ENCODE assay signal across 11 cellular contexts in the genomic region with DNA sequence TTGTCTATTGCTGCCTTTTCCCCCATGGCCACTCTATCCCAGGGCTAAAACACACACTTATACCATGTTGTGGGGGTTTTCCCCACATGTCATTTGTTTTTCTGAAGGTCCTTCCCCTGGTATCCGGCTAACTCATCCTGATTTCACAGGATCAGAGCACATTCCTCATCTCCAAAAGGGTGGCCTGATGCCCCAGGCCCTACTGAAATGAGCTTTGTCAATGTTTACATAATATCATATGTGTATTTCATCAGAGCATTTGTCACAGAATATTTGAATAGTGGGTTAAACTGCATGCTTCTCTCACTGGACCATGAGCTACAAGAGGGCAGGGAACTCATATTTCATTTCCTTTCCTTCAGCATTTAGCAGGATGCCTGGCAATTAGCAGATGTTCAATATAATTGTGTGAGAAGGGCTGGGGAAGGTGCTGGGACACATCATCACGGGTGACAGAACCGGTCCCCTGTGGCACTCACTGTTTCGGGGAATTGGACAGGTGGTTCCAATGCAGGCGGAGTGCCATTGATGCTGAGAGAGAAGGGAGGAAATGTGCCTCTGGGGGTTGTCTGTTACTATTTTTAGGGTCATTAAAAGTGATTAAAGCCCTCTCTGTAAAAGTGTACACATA. TPM values are rescaled to one million over a fixed set of nuclear protein-coding genes. Genes with fewer than 3 reads are reported as not detected.
DNase-seq lines count a peak whose midpoint lies in the region; ATAC-seq and TF ChIP-seq lines count a peak whose summit lies in the region.
"Had no signal": no experiment of that assay in that cellular context is flagged by ENCODE, and none has a peak within 500 bp of the region (broad histone marks: within the 10 kb centered on the region; RNA-seq: fewer than 3 reads in every experiment).

No MANE protein-coding gene starts in this region.

- H3K4me1 Mint-ChIP-seq in glutamatergic neuron (ENCODE audit: low read depth, unreplicated experiment), result peaks cover 12% of the 10 kb centered on the region

- peaks cover 5% of the 10 kb centered on the region for H3K27me3 Mint-ChIP-seq in glutamatergic neuron (ENCODE audit: unreplicated experiment)

- no peak for TF ChIP-seq CTCF in mammary epithelial cell (conservative IDR thresholded peaks at IDR 0.05 in 1 of 2, IDR thresholded peaks at IDR 0.05 in 1 of 2; ENCODE audit: extremely low read depth in 1 of 2, insufficient read depth in 1 of 2, low read depth in 1 of 2, low read length in 2 of 2)
- TF ChIP-seq CTCF in lower lobe of right lung (IDR thresholded peaks at IDR 0.05), result no peak
- no peak for TF ChIP-seq CTCF in glutamatergic neuron (IDR thresholded peaks at IDR 0.05; ENCODE audit: partially characterized antibody, unreplicated experiment)

- H3K27ac Mint-ChIP-seq in glutamatergic neuron (ENCODE audit: unreplicated experiment), result no peak overlapping the region

- H2AFZ ChIP-seq in mammary epithelial cell (ENCODE audit: low read depth, low read length), result no peak overlapping the region

- POLR2A ChIA-PET in HEK293T (lab: Yijun Ruan, JAX), result no interaction called here

- dilution Hi-C loops in mammary epithelial cell (cut with HindIII; ENCODE audit: low sequenced_read_pairs), result loop anchor here (25.0 kb wide), 1 partner anchor 211 kb away; the partner anchor contains the start of gene HEBP1

- intact Hi-C loops in mammary epithelial cell (cut with micrococcal nuclease), result no loop called here
- intact Hi-C loops in lower lobe of right lung (cut with DNase I), result no loop called here

- H3K9ac ChIP-seq in mammary epithelial cell (ENCODE audit: insufficient read depth, low read length), result no peak overlapping the region

- H3K4me2 ChIP-seq in mammary epithelial cell (ENCODE audit: insufficient read depth, low read depth, low read length), result peak overlapping the region; percentile 12

- TSS peak; percentile 41 for BruUV-seq in mammary epithelial cell (replicated peaks; lab: Mats Ljungman, UMichigan)

- H3K4me1 ChIP-seq in mammary epithelial cell (ENCODE audit: insufficient read depth, low read length), result peaks cover 29% of the 10 kb centered on the region
- H3K4me1 ChIP-seq in lower lobe of right lung, result peaks cover 16% of the 10 kb centered on the region

- H3K79me2 ChIP-seq in mammary epithelial cell (ENCODE audit: insufficient read depth, low read length), result no peaks in the 10 kb centered on the region

- CTCF ChIA-PET in mammary epithelial cell (lab: Charles Lee; ENCODE audit: low non-redundant PET), result interaction anchor here (0.6 kb wide), 1 partner anchor 247 kb away, joined by 4 read pairs; no protein-coding TSS in a partner anchor
- CTCF ChIA-PET in HEK293T (lab: Yijun Ruan, JAX), result interaction anchor here (3.5 kb wide), 1 partner anchor 11 kb away, joined by 21 read pairs; no protein-coding TSS in a partner anchor

- WGBS in mammary epithelial cell (ENCODE audit: low coverage, missing lambda C conversion rate), result 58% methylated on average over 5 of the region's 5 CpGs

- no peak overlapping the region for H3K4me3 Mint-ChIP-seq in glutamatergic neuron (ENCODE audit: unreplicated experiment)

- H3K36me3 Mint-ChIP-seq in glutamatergic neuron (ENCODE audit: unreplicated experiment), result no peaks in the 10 kb centered on the region

- peaks cover 1% of the 10 kb centered on the region for H3K9me3 Mint-ChIP-seq in glutamatergic neuron (ENCODE audit: unreplicated experiment)

- H3K4me3 ChIP-seq in mammary epithelial cell (replicated peaks in 1 of 3; ENCODE audit: insufficient read depth in 1 of 3, low read depth in 2 of 3, low read length in 3 of 3) (no peak overlapping the region), lower lobe of right lung (no peak overlapping the region)
- H3K4me3 ChIP-seq: gastroesophageal sphincter had no signal

- no peaks in the 10 kb centered on the region for H4K20me1 ChIP-seq in mammary epithelial cell (ENCODE audit: insufficient read depth, low read length)

- H3K36me3 ChIP-seq in mammary epithelial cell (ENCODE audit: insufficient read depth, low read length), result peaks cover 2% of the 10 kb centered on the region
- H3K36me3 ChIP-seq in lower lobe of right lung, result no peaks in the 10 kb centered on the region

- ATAC-seq in lower lobe of right lung, result peak; percentile 6 to 24

- peak overlapping the region; percentile 75 for H3K27ac ChIP-seq in mammary epithelial cell (ENCODE audit: insufficient read depth, low read depth, low read length)
- H3K27ac ChIP-seq in lower lobe of right lung, result no peak overlapping the region
- H3K27ac ChIP-seq: gastroesophageal sphincter had no signal

- DNase-seq in Caki2 (ENCODE audit: low read depth), result peak; percentile 71
- peak; percentile 23 for DNase-seq in NCI-H1048 (lab: John Stamatoyannopoulos, UW)
- DNase-seq in mammary epithelial cell, result peak; percentile 83
- no peak for DNase-seq in lower lobe of right lung
- no peak for DNase-seq in HEK293T (ENCODE audit: extremely low spot score)
- no peak for DNase-seq in iPS-NIHi7 (ENCODE audit: extremely low spot score)
- DNase-seq in glutamatergic neuron, result no peak
- DNase-seq in ureter (ENCODE audit: low spot score), result no peak
- DNase-seq: activated CD4-positive, alpha-beta T cell treated with anti-CD3 and anti-CD28 coated beads for 1 hour; OCI-M1 had no signal

- H3K27me3 ChIP-seq in mammary epithelial cell (ENCODE audit: insufficient read depth, low read length), result no peaks in the 10 kb centered on the region
- no peaks in the 10 kb centered on the region for H3K27me3 ChIP-seq in lower lobe of right lung (ENCODE audit: low read depth)
- H3K27me3 ChIP-seq: gastroesophageal sphincter had no signal

- in situ Hi-C loops in Caki2 (cut with HindIII; ENCODE audit: low pct_unique_long_range_greater_than_20kb, low sequenced_read_pairs) (no loop called here), mammary epithelial cell (cut with MboI; ENCODE audit: low sequenced_read_pairs in 2 of 2) (loop anchor here (10.0 to 25.0 kb wide), 2 partner anchors 308 to 411 kb away; partner anchors contain the start of gene DDX47 (in 1 of the 2))

- H3K9me3 ChIP-seq in mammary epithelial cell (replicated peaks; ENCODE audit: insufficient read depth, low read length) (no peaks in the 10 kb centered on the region), lower lobe of right lung (no peaks in the 10 kb centered on the region)

TF ChIP-seq in HEK293T, 16 proteins besides CTCF, POLR2A, EP300 and RAD21:
- TF ChIP-seq SP1 (IDR thresholded peaks at IDR 0.05) (no peak), BHLHE40 (IDR thresholded peaks at IDR 0.05; ENCODE audit: borderline replicate concordance) (no peak), HDGF (IDR thresholded peaks at IDR 0.05; ENCODE audit: borderline replicate concordance) (no peak), SUZ12 (IDR thresholded peaks at IDR 0.05) (no peak), ELF4 (IDR thresholded peaks at IDR 0.05) (no peak), ARNT (IDR thresholded peaks at IDR 0.05) (no peak)

RNA-seq across cellular contexts. Expression of gene EMP1, which starts 26.8 kb away (rescaled TPM):
- total RNA-seq in Caki2 (2014; rRNA removed; shearing (Covaris generic); ENCODE audit: low replicate concordance), result 7.8 and 17.2 TPM in 2 replicates
- 100 to 1,000 TPM in 1 of 2 donors, 10 to 100 TPM in 1; 33.7 to 204 TPM for total RNA-seq in mammary epithelial cell
- polyA plus RNA-seq in mammary epithelial cell, result 309 TPM
- polyA minus RNA-seq in mammary epithelial cell, result 450 TPM
- 195 TPM for total RNA-seq in lower lobe of right lung
- total RNA-seq in glutamatergic neuron (ENCODE audit: unreplicated experiment), result not detected
- total RNA-seq in ureter, result 193 TPM

Comparison
In these comparisons a context has a peak if more than half of its experiments do, and no peak if none do; other contexts are left out.
1. DNase-seq: peak in Caki2 (single experiment), NCI-H1048 (single experiment) and mammary epithelial cell (single experiment); none in lower lobe of right lung (single experiment), HEK293T (single experiment), iPS-NIHi7 (single experiment), glutamatergic neuron (single experiment) and ureter (single experiment).